Comparison of ENCODE assay signal across 1 cellular context in genomic region chr1:94300731-94301130, GRCh38.
TF ChIP-seq lines count a peak whose summit lies in the region.

No MANE protein-coding gene starts in this region.

TF ChIP-seq in GM23338, 12 proteins besides CTCF, POLR2A, EP300 and RAD21 (continued from another document):
- TF ChIP-seq, protein P1, sequence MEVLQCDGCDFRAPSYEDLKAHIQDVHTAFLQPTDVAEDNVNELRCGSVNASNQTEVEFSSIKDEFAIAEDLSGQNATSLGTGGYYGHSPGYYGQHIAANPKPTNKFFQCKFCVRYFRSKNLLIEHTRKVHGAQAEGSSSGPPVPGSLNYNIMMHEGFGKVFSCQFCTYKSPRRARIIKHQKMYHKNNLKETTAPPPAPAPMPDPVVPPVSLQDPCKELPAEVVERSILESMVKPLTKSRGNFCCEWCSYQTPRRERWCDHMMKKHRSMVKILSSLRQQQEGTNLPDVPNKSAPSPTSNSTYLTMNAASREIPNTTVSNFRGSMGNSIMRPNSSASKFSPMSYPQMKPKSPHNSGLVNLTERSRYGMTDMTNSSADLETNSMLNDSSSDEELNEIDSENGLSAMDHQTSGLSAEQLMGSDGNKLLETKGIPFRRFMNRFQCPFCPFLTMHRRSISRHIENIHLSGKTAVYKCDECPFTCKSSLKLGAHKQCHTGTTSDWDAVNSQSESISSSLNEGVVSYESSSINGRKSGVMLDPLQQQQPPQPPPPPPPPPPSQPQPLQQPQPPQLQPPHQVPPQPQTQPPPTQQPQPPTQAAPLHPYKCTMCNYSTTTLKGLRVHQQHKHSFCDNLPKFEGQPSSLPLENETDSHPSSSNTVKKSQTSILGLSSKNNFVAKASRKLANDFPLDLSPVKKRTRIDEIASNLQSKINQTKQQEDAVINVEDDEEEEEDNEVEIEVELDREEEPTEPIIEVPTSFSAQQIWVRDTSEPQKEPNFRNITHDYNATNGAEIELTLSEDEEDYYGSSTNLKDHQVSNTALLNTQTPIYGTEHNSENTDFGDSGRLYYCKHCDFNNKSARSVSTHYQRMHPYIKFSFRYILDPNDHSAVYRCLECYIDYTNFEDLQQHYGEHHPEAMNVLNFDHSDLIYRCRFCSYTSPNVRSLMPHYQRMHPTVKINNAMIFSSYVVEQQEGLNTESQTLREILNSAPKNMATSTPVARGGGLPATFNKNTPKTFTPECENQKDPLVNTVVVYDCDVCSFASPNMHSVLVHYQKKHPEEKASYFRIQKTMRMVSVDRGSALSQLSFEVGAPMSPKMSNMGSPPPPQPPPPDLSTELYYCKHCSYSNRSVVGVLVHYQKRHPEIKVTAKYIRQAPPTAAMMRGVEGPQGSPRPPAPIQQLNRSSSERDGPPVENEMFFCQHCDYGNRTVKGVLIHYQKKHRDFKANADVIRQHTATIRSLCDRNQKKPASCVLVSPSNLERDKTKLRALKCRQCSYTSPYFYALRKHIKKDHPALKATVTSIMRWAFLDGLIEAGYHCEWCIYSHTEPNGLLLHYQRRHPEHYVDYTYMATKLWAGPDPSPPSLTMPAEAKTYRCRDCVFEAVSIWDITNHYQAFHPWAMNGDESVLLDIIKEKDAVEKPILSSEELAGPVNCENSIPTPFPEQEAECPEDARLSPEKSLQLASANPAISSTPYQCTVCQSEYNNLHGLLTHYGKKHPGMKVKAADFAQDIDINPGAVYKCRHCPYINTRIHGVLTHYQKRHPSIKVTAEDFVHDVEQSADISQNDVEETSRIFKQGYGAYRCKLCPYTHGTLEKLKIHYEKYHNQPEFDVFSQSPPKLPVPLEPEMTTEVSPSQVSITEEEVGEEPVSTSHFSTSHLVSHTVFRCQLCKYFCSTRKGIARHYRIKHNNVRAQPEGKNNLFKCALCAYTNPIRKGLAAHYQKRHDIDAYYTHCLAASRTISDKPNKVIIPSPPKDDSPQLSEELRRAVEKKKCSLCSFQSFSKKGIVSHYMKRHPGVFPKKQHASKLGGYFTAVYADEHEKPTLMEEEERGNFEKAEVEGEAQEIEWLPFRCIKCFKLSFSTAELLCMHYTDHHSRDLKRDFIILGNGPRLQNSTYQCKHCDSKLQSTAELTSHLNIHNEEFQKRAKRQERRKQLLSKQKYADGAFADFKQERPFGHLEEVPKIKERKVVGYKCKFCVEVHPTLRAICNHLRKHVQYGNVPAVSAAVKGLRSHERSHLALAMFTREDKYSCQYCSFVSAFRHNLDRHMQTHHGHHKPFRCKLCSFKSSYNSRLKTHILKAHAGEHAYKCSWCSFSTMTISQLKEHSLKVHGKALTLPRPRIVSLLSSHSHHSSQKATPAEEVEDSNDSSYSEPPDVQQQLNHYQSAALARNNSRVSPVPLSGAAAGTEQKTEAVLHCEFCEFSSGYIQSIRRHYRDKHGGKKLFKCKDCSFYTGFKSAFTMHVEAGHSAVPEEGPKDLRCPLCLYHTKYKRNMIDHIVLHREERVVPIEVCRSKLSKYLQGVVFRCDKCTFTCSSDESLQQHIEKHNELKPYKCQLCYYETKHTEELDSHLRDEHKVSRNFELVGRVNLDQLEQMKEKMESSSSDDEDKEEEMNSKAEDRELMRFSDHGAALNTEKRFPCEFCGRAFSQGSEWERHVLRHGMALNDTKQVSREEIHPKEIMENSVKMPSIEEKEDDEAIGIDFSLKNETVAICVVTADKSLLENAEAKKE (CRISPR knock-in tag; IDR thresholded peaks at IDR 0.05), result no peak
- no peak for TF ChIP-seq EZH2 (IDR thresholded peaks at IDR 0.05; ENCODE audit: low read depth, unreplicated experiment)
- no peak for TF ChIP-seq REST (IDR thresholded peaks at IDR 0.05; ENCODE audit: unreplicated experiment)
- TF ChIP-seq NANOG (IDR thresholded peaks at IDR 0.05; ENCODE audit: borderline replicate concordance), result no peak
- no peak for TF ChIP-seq POLR2AphosphoS5 (IDR thresholded peaks at IDR 0.05; ENCODE audit: low read depth)
- TF ChIP-seq ZNF114 (CRISPR knock-in tag; IDR thresholded peaks at IDR 0.05), result no peak
- TF ChIP-seq CREB1 (CRISPR knock-in tag; IDR thresholded peaks at IDR 0.05; ENCODE audit: low read depth), result no peak
TF ChIP-seq in GM23338: peak in this region for 0.
